ENCODE assay signal across 16 cellular contexts in genomic region chr1:205894119-205894518, GRCh38. TPM values are rescaled to one million over a fixed set of nuclear protein-coding genes. Genes with fewer than 3 reads are reported as not detected.
"Had no signal": no experiment of that assay in that cellular context is flagged by ENCODE, and none has a peak within 500 bp of the region (broad histone marks: within the 10 kb centered on the region; RNA-seq: fewer than 3 reads in every experiment).

No MANE protein-coding gene starts in this region.

RNA-seq across cellular contexts. Expression of gene PM20D1, which starts 44.2 kb away (rescaled TPM):
- total RNA-seq: ascending aorta, astrocyte, bronchial epithelial cell, cardiac muscle cell, chondrocyte had no signal

RNA-seq across cellular contexts. Expression of gene SLC26A9, which starts 49.1 kb away (rescaled TPM):
- total RNA-seq: activated naive CD4-positive, alpha-beta T cell treated with anti-CD3 and anti-CD28 coated beads for 36 hours; activated naive CD4-positive, alpha-beta T cell treated with anti-CD3 and anti-CD28 coated beads, Interleukin-2, amount 50 U/mL, for 72 hours; activated naive CD8-positive, alpha-beta T cell treated with anti-CD3 and anti-CD28 coated beads for 36 hours; activated naive CD8-positive, alpha-beta T cell treated with anti-CD3 and anti-CD28 coated beads, Interleukin-2, amount 10 ng/mL, durations not matched to agents 7 days and 5 days; activated T-cell treated with anti-CD3 and anti-CD28 coated beads, Interleukin-2, amount 50 U/mL, for 4 hours; activated T-cell treated with anti-CD3 and anti-CD28 coated beads, Interleukin-2, amount 50 U/mL, for 72 hours; activated T-helper 1 cell treated with anti-CD3 and anti-CD28 coated beads, Interleukin-12 subunit alpha, Interleukin-12 subunit beta, Interleukin-2, Interleukin-4 antibody, amounts not matched to agents 30 ng/mL and 10 ng/mL and 1 ng/mL, durations not matched to agents 14 hours and 24 hours and 36 hours; activated T-helper 17 cell treated with anti-CD3 and anti-CD28 coated beads, Interleukin-2, amount 50 U/mL, for 72 hours; activated T-helper 2 cell treated with anti-CD3 and anti-CD28 coated beads, Interferon-gamma antibody, Interleukin-2, Interleukin-4, amounts not matched to agents 10 μg/mL and 5 μg/mL and 100 μg/mL, durations not matched to agents 14 hours and 24 hours and 36 hours; ascending aorta; astrocyte; breast epithelium; bronchial epithelial cell; cerebellum; chondrocyte had no signal
